In genomic region chr9:19232830-19233194, GRCh38 we compare ENCODE assay signal across 8 cellular contexts. TPM values are rescaled to one million over a fixed set of nuclear protein-coding genes. Genes with fewer than 3 reads are reported as not detected.
A peak's percentile ranks its signal among the peaks of the same experiment; 100 is the strongest.
DNase-seq lines count a peak whose midpoint lies in the region; ATAC-seq, FAIRE-seq and TF ChIP-seq lines count a peak whose summit lies in the region.

No MANE protein-coding gene starts in this region.

- peaks cover 70% of the 10 kb centered on the region for H3K79me2 ChIP-seq in SK-N-SH (ENCODE audit: insufficient read depth)

- TF ChIP-seq RAD21 in SK-N-SH (IDR thresholded peaks at IDR 0.05; ENCODE audit: low read length) = no peak

- DNase-seq in SK-N-SH (peak; percentile 21), NCI-H1092 treated with DMSO at 0.1 percent for 48 hours (lab: John Stamatoyannopoulos, UW) (peak; percentile 72), epithelial cell of esophagus (ENCODE audit: low read depth) (no peak), HTR-8/SVneo (ENCODE audit: insufficient read length, low spot score) (no peak)
- no peak for DNase-seq in activated naive CD4-positive, alpha-beta T cell treated with anti-CD3 and anti-CD28 coated beads, Interleukin-2, amount 50 U/mL, for 16 hours

- WGBS in SK-N-SH (ENCODE audit: low lambda C conversion rate) = 35% methylated on average over 1 of the region's 1 CpG

- H4K20me1 ChIP-seq in SK-N-SH (ENCODE audit: insufficient read depth) = peaks cover 47% of the 10 kb centered on the region

- H3K4me3 ChIP-seq in SK-N-SH (ENCODE audit: low read depth in 2 of 2, low read length in 1 of 2) (peak overlapping the region; percentile 75 to 79; a peak in 2 of 4 replicates), epithelial cell of esophagus (ENCODE audit: low read length) (peak overlapping the region; percentile 47), stomach smooth muscle (ENCODE audit: low read length in 2 of 2) (peak overlapping the region in 1 of 2 donors; percentile 92)

- H3K4me1 ChIP-seq in SK-N-SH (ENCODE audit: control insufficient read depth in 1 of 2, insufficient read depth in 2 of 2, low read depth in 1 of 2, low read length in 1 of 2) (peaks cover 0 to 8% of the 10 kb centered on the region in 2 experiments; a peak in 3 of 4 replicates), stomach smooth muscle (ENCODE audit: control insufficient read depth, insufficient read depth, low read length) (peaks cover 7% of the 10 kb centered on the region)

- no peak for TF ChIP-seq EP300 in SK-N-SH (IDR thresholded peaks at IDR 0.05; ENCODE audit: borderline replicate concordance in 1 of 2, low read depth in 1 of 2, low read length in 1 of 2)

- peaks cover 7% of the 10 kb centered on the region for H3F3A ChIP-seq in SK-N-SH (replicated peaks; ENCODE audit: insufficient read depth)

- ATAC-seq in SK-N-SH treated with all-trans-retinoic acid at 6 μM for 48 hours (no peak), HG02678 (IDR thresholded peaks at IDR 0.05; ENCODE audit: unreplicated experiment) (no peak)

- H3K9me3 ChIP-seq in SK-N-SH (no peaks in the 10 kb centered on the region), stomach smooth muscle (ENCODE audit: control insufficient read depth in 2 of 2, low read length in 2 of 2) (no peaks in the 10 kb centered on the region)

- peak overlapping the region; percentile 12 to 87; a peak in 3 of 4 replicates for H3K27ac ChIP-seq in SK-N-SH (ENCODE audit: low read depth in 2 of 2, low read length in 1 of 2)
- H3K27ac ChIP-seq in stomach smooth muscle (ENCODE audit: low read length) = no peak overlapping the region

- CTCF ChIA-PET in SK-N-SH (lab: Yijun Ruan, JAX) = interaction anchor here (1.0 to 1.6 kb wide), 5 partner anchors 9 to 224 kb away, joined by 3 to 4 read pairs (median 3); no protein-coding TSS in a partner anchor

- H3K9me2 ChIP-seq in SK-N-SH = no peaks in the 10 kb centered on the region

- no peak overlapping the region for H2AFZ ChIP-seq in SK-N-SH (ENCODE audit: low read depth)

- H3K4me2 ChIP-seq in SK-N-SH = peak overlapping the region; percentile 88

- H3K36me3 ChIP-seq in SK-N-SH (replicated peaks in 1 of 2; ENCODE audit: control insufficient read depth in 1 of 2, insufficient read depth in 2 of 2, low read length in 1 of 2) (peaks cover 0 to 9% of the 10 kb centered on the region in 2 experiments), stomach smooth muscle (ENCODE audit: control insufficient read depth in 2 of 2, insufficient read depth in 2 of 2, low read length in 2 of 2) (no peaks in the 10 kb centered on the region)

- POLR2A ChIA-PET in SK-N-SH (lab: Yijun Ruan, JAX) = interaction anchor here (1.3 kb wide), 1 partner anchor 147 kb away, joined by 8 read pairs; the partner anchor contains the start of gene RPS6

- H3K9ac ChIP-seq in SK-N-SH = peak overlapping the region; percentile 88; the same call in 1 of the 2 replicates
- peak overlapping the region; percentile 13 to 96 for H3K9ac ChIP-seq in stomach smooth muscle (ENCODE audit: low read length in 2 of 2)

- H3K27me3 ChIP-seq in SK-N-SH (ENCODE audit: insufficient read depth) = no peaks in the 10 kb centered on the region
- no peaks in the 10 kb centered on the region for H3K27me3 ChIP-seq in stomach smooth muscle (ENCODE audit: control insufficient read depth in 1 of 2, insufficient read depth in 2 of 2, low read length in 2 of 2)

- FAIRE-seq in HTR-8/SVneo (lab: Jason Lieb, UNC) = no peak

- TF ChIP-seq CTCF in SK-N-SH (IDR thresholded peaks at IDR 0.05) (no peak), epithelial cell of esophagus (IDR thresholded peaks at IDR 0.05; ENCODE audit: insufficient read depth, low read depth, low read length, missing control alignments) (no peak)

TF ChIP-seq in SK-N-SH, 30 proteins besides CTCF, POLR2A, EP300 and RAD21 (continues in another document):
- TF ChIP-seq MEF2A (IDR thresholded peaks at IDR 0.05; ENCODE audit: borderline replicate concordance, low read depth) = no peak
- TF ChIP-seq RFX5 (IDR thresholded peaks at IDR 0.05; ENCODE audit: low read length) = no peak
- TF ChIP-seq, protein P1, sequence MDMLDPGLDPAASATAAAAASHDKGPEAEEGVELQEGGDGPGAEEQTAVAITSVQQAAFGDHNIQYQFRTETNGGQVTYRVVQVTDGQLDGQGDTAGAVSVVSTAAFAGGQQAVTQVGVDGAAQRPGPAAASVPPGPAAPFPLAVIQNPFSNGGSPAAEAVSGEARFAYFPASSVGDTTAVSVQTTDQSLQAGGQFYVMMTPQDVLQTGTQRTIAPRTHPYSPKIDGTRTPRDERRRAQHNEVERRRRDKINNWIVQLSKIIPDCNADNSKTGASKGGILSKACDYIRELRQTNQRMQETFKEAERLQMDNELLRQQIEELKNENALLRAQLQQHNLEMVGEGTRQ (IDR thresholded peaks at IDR 0.05; ENCODE audit: borderline replicate concordance, low read depth, low read length) = no peak
- TF ChIP-seq TCF12 (IDR thresholded peaks at IDR 0.05) = no peak
- TF ChIP-seq NRF1 (IDR thresholded peaks at IDR 0.05; ENCODE audit: low read depth, low read length) = no peak
- TF ChIP-seq POLR2AphosphoS5 (IDR thresholded peaks at IDR 0.05; ENCODE audit: low read depth, low read length) = no peak
- no peak for TF ChIP-seq TAF1 (IDR thresholded peaks at IDR 0.05; ENCODE audit: borderline replicate concordance, low read depth, low read length)
- no peak for TF ChIP-seq FOXJ3 (CRISPR knock-in tag; IDR thresholded peaks at IDR 0.05)

TF ChIP-seq in SK-N-SH treated with all-trans-retinoic acid at 6 μM for 48 hours, 23 proteins besides CTCF, POLR2A, EP300 and RAD21:
- TF ChIP-seq CSRNP3 (CRISPR knock-in tag; IDR thresholded peaks at IDR 0.05) (no peak), CSDC2 (CRISPR knock-in tag; IDR thresholded peaks at IDR 0.05) (no peak), ISL1 (CRISPR knock-in tag; IDR thresholded peaks at IDR 0.05) (no peak)
- TF ChIP-seq, protein P2, sequence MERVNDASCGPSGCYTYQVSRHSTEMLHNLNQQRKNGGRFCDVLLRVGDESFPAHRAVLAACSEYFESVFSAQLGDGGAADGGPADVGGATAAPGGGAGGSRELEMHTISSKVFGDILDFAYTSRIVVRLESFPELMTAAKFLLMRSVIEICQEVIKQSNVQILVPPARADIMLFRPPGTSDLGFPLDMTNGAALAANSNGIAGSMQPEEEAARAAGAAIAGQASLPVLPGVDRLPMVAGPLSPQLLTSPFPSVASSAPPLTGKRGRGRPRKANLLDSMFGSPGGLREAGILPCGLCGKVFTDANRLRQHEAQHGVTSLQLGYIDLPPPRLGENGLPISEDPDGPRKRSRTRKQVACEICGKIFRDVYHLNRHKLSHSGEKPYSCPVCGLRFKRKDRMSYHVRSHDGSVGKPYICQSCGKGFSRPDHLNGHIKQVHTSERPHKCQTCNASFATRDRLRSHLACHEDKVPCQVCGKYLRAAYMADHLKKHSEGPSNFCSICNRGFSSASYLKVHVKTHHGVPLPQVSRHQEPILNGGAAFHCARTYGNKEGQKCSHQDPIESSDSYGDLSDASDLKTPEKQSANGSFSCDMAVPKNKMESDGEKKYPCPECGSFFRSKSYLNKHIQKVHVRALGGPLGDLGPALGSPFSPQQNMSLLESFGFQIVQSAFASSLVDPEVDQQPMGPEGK (CRISPR knock-in tag; IDR thresholded peaks at IDR 0.05; ENCODE audit: borderline replicate concordance) = no peak
- TF ChIP-seq, protein P3, sequence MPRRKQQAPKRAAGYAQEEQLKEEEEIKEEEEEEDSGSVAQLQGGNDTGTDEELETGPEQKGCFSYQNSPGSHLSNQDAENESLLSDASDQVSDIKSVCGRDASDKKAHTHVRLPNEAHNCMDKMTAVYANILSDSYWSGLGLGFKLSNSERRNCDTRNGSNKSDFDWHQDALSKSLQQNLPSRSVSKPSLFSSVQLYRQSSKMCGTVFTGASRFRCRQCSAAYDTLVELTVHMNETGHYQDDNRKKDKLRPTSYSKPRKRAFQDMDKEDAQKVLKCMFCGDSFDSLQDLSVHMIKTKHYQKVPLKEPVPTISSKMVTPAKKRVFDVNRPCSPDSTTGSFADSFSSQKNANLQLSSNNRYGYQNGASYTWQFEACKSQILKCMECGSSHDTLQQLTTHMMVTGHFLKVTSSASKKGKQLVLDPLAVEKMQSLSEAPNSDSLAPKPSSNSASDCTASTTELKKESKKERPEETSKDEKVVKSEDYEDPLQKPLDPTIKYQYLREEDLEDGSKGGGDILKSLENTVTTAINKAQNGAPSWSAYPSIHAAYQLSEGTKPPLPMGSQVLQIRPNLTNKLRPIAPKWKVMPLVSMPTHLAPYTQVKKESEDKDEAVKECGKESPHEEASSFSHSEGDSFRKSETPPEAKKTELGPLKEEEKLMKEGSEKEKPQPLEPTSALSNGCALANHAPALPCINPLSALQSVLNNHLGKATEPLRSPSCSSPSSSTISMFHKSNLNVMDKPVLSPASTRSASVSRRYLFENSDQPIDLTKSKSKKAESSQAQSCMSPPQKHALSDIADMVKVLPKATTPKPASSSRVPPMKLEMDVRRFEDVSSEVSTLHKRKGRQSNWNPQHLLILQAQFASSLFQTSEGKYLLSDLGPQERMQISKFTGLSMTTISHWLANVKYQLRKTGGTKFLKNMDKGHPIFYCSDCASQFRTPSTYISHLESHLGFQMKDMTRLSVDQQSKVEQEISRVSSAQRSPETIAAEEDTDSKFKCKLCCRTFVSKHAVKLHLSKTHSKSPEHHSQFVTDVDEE (CRISPR knock-in tag; IDR thresholded peaks at IDR 0.05) = no peak
TF ChIP-seq in SK-N-SH treated with all-trans-retinoic acid at 6 μM for 48 hours: peak in this region for 0.

RNA-seq across cellular contexts. Expression of gene DENND4C, which starts 2.3 kb away (rescaled TPM):
- 7.5 and 11.2 TPM in 2 replicates for polyA plus RNA-seq in SK-N-SH (2012; rRNA removed)
- polyA plus RNA-seq in SK-N-SH (2012; cell fraction: cytosol; rRNA removed) = 10.1 and 10.9 TPM in 2 replicates
- polyA plus RNA-seq in SK-N-SH (2012; cell fraction: nucleus; rRNA removed) = 8.0 and 17.5 TPM in 2 replicates

Comparison
In these comparisons a context has a peak if more than half of its experiments do, and no peak if none do; other contexts are left out.
1. DNase-seq: peak in SK-N-SH (single experiment) and NCI-H1092 treated with DMSO at 0.1 percent for 48 hours (single experiment); none in epithelial cell of esophagus (single experiment), activated naive CD4-positive, alpha-beta T cell treated with anti-CD3 and anti-CD28 coated beads, Interleukin-2, amount 50 U/mL, for 16 hours (single experiment) and HTR-8/SVneo (single experiment).